Comparison of ENCODE assay signal across 1 cellular context in the genomic region with DNA sequence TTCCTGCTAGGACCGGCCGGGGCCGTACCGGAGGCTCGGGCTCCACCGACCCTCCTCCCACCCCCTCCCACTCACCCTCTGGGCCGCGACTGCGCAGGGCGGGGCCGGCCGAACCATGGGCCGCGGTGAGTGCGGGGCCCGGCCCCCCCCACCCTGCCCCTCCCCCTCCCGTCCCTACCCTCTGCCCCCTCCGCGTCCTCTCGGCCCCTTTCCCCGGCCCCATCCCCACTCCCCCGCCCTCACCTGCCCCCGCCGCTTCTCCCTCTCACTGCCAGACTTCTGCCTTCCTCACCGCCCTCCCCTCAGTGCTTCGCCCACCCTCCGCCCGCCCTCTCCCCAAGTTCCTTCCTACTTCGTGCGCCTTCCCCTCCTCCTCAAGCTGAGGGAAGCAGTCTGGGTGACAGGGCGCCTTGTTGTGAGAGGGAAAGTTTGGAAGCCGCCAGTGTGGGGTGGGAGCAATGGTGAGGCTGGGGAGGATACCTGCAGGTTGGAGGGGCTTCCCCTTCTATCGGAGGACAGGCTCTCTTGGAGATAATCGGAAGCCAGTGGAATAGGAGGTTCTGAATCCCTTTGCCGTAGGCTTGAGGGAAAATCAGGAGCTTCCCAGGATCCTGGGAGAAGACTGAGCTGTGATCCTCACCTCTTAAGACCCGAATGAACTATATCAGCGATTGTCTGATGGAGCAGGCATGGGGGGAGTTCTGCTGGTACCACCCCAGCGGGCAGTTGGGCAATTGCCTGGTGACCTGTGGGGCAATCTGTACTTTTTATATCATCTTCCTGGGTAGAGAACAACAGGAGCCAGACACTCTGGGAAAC.
A peak's percentile ranks its signal among the peaks of the same experiment; 100 is the strongest.
TF ChIP-seq lines count a peak whose summit lies in the region.

No MANE protein-coding gene starts in this region.

TF ChIP-seq in WTC11, 78 proteins besides CTCF, POLR2A, EP300 and RAD21 (continued from another document):
- no peak for TF ChIP-seq AFF4 (CRISPR knock-in tag; IDR thresholded peaks at IDR 0.05; ENCODE audit: borderline replicate concordance)
- peak; percentile 43; the same call in 1 of the 2 replicates for TF ChIP-seq PRDM15 (CRISPR knock-in tag; IDR thresholded peaks at IDR 0.05)
